Comparison of ENCODE assay signal across 1 cellular context in the genomic region with DNA sequence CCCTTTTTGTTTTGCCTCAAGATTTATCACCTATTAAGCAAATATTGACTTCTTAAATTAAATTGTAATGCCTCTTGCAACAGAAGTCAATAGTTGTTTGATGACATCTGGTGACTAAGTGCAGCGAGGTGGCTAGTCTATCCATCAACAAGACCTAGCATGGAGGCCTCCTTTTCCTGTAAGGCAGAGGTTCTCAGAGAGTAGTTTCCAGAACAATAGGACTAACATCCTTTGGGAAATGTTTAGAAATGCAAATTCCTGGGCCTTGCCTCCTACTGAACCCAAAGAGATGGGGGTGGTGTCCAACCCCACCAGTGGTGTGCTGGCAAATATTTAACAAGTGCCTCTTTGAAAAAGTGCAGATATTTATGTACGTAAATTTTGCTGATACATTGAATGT.
TF ChIP-seq lines count a peak whose summit lies in the region.

No MANE protein-coding gene starts in this region.

TF ChIP-seq in WTC11, 78 proteins besides CTCF, POLR2A, EP300 and RAD21 (continued from another document):
- no peak for TF ChIP-seq STAT6 (CRISPR knock-in tag; conservative IDR thresholded peaks at IDR 0.05; ENCODE audit: low read depth)
- TF ChIP-seq, protein P1, sequence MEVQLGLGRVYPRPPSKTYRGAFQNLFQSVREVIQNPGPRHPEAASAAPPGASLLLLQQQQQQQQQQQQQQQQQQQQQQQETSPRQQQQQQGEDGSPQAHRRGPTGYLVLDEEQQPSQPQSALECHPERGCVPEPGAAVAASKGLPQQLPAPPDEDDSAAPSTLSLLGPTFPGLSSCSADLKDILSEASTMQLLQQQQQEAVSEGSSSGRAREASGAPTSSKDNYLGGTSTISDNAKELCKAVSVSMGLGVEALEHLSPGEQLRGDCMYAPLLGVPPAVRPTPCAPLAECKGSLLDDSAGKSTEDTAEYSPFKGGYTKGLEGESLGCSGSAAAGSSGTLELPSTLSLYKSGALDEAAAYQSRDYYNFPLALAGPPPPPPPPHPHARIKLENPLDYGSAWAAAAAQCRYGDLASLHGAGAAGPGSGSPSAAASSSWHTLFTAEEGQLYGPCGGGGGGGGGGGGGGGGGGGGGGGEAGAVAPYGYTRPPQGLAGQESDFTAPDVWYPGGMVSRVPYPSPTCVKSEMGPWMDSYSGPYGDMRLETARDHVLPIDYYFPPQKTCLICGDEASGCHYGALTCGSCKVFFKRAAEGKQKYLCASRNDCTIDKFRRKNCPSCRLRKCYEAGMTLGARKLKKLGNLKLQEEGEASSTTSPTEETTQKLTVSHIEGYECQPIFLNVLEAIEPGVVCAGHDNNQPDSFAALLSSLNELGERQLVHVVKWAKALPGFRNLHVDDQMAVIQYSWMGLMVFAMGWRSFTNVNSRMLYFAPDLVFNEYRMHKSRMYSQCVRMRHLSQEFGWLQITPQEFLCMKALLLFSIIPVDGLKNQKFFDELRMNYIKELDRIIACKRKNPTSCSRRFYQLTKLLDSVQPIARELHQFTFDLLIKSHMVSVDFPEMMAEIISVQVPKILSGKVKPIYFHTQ (CRISPR knock-in tag; IDR thresholded peaks at IDR 0.05): no peak
- no peak for TF ChIP-seq RELA (CRISPR knock-in tag; IDR thresholded peaks at IDR 0.05; ENCODE audit: borderline replicate concordance)
- TF ChIP-seq, protein P2, sequence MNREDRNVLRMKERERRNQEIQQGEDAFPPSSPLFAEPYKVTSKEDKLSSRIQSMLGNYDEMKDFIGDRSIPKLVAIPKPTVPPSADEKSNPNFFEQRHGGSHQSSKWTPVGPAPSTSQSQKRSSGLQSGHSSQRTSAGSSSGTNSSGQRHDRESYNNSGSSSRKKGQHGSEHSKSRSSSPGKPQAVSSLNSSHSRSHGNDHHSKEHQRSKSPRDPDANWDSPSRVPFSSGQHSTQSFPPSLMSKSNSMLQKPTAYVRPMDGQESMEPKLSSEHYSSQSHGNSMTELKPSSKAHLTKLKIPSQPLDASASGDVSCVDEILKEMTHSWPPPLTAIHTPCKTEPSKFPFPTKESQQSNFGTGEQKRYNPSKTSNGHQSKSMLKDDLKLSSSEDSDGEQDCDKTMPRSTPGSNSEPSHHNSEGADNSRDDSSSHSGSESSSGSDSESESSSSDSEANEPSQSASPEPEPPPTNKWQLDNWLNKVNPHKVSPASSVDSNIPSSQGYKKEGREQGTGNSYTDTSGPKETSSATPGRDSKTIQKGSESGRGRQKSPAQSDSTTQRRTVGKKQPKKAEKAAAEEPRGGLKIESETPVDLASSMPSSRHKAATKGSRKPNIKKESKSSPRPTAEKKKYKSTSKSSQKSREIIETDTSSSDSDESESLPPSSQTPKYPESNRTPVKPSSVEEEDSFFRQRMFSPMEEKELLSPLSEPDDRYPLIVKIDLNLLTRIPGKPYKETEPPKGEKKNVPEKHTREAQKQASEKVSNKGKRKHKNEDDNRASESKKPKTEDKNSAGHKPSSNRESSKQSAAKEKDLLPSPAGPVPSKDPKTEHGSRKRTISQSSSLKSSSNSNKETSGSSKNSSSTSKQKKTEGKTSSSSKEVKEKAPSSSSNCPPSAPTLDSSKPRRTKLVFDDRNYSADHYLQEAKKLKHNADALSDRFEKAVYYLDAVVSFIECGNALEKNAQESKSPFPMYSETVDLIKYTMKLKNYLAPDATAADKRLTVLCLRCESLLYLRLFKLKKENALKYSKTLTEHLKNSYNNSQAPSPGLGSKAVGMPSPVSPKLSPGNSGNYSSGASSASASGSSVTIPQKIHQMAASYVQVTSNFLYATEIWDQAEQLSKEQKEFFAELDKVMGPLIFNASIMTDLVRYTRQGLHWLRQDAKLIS (CRISPR knock-in tag; IDR thresholded peaks at IDR 0.05; ENCODE audit: borderline replicate concordance): no peak
- TF ChIP-seq GTF2I (CRISPR knock-in tag; conservative IDR thresholded peaks at IDR 0.05): no peak
